Comparison of ENCODE assay signal across 15 cellular contexts in the genomic region with DNA sequence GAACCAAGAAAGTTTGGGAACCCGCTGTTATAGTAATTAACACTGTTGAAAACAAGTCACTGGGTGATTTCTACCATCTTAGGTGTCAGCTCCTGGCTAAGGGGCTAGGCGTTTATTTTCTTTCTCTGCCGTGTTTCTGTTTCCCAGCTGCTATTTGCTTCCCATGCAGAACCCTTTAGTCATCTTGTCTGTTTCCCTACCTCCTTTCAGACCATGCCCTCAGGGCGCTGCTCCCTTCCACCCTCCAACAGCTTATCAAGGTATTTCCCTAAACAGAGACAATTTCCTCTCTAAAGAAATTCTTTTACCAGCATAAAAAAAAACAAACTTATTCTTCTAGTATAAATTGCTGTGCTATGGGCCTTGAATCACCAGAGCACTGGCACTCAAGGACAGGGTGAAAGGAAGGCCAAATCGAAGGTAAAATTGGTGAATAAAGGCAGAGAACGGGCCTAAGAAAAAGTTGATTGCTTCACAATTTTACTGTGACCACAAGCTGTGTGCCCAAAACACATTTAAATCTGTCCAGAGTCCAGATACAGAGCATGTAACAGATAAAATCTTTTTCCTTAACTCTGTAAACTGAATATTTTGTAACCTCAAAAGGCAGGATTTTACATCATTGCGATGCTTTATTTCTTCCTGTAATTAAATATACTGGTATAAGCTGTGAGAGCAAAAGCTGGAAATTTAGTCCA.
DNase-seq lines count a peak whose midpoint lies in the region; ATAC-seq, FAIRE-seq and TF ChIP-seq lines count a peak whose summit lies in the region.
"Had no signal": no experiment of that assay in that cellular context is flagged by ENCODE, and none has a peak within 500 bp of the region (broad histone marks: within the 10 kb centered on the region; RNA-seq: fewer than 3 reads in every experiment).

No MANE protein-coding gene starts in this region.

- no peak overlapping the region for H3K4me3 ChIP-seq in SK-N-MC
- no peak overlapping the region for H3K4me3 ChIP-seq in small intestine (ENCODE audit: low read depth in 1 of 2, low read length in 2 of 2)
- H3K4me3 ChIP-seq: sigmoid colon had no signal

- no peaks in the 10 kb centered on the region for H3K4me1 ChIP-seq in small intestine (ENCODE audit: control insufficient read depth in 2 of 2, insufficient read depth in 1 of 2, low read depth in 1 of 2, low read length in 1 of 2)
- H3K4me1 ChIP-seq: sigmoid colon had no signal

- no peak overlapping the region for H3K27ac Mint-ChIP-seq in glutamatergic neuron (ENCODE audit: unreplicated experiment)
- H3K27ac Mint-ChIP-seq in stimulated activated memory B cell treated with anti-CD40 and anti-IgM and Interleukin-4, amounts not matched to agents 10 μg/mL and 1 μg/mL and 100 μg/mL, for 72 hours, result no peak overlapping the region
- H3K27ac Mint-ChIP-seq: activated CD8-positive, alpha-beta T cell treated with anti-CD3 and anti-CD28 coated beads, Interleukin-2, amount 10 ng/mL, durations not matched to agents 7 days and 5 days had no signal

- H3K9me3 ChIP-seq in SK-N-MC (ENCODE audit: low read depth, low read length) (no peaks in the 10 kb centered on the region), small intestine (ENCODE audit: control insufficient read depth, low read depth) (no peaks in the 10 kb centered on the region)
- H3K9me3 ChIP-seq: sigmoid colon had no signal

- DNase-seq in HPDE6-E6E7 (ENCODE audit: extremely low spot score) (peak; percentile 4), SK-N-MC (ENCODE audit: low read depth, low spot score) (no peak), glutamatergic neuron (peak; percentile 22), pulmonary artery endothelial cell (ENCODE audit: low read depth, low spot score) (peak; percentile 88), small intestine (no peak)
- DNase-seq in activated T-cell treated with anti-CD3 and anti-CD28 coated beads, Interleukin-2, amount 50 U/mL, for 48 hours, result no peak
- no peak for DNase-seq in stimulated activated CD4-positive, alpha-beta T cell treated with anti-CD3 and anti-CD28 coated beads, Interleukin-15, amount 100 ng/mL, for 24 hours
- DNase-seq: activated CD8-positive, alpha-beta T cell treated with anti-CD3 and anti-CD28 coated beads, Interleukin-2, amount 10 ng/mL, durations not matched to agents 7 days and 5 days; amniotic stem cell; NCI-H2081; NCI-H510A treated with DMSO at 0.1 percent for 48 hours; sigmoid colon; stimulated activated CD4-positive, alpha-beta T cell treated with anti-CD3 and anti-CD28 coated beads, Interleukin-4, amount 100 ng/mL, for 4 hours; SW 1271 had no signal

- no peak overlapping the region for H3K4me3 Mint-ChIP-seq in glutamatergic neuron (ENCODE audit: unreplicated experiment)
- H3K4me3 Mint-ChIP-seq in stimulated activated memory B cell treated with anti-CD40 and anti-IgM and Interleukin-4, amounts not matched to agents 10 μg/mL and 1 μg/mL and 100 μg/mL, for 72 hours, result no peak overlapping the region
- H3K4me3 Mint-ChIP-seq: activated CD8-positive, alpha-beta T cell treated with anti-CD3 and anti-CD28 coated beads, Interleukin-2, amount 10 ng/mL, durations not matched to agents 7 days and 5 days had no signal

- H3K36me3 Mint-ChIP-seq in glutamatergic neuron (ENCODE audit: unreplicated experiment), result peaks cover 12% of the 10 kb centered on the region
- H3K36me3 Mint-ChIP-seq in stimulated activated memory B cell treated with anti-CD40 and anti-IgM and Interleukin-4, amounts not matched to agents 10 μg/mL and 1 μg/mL and 100 μg/mL, for 72 hours, result no peaks in the 10 kb centered on the region

- peaks cover 2% of the 10 kb centered on the region for H3K27me3 Mint-ChIP-seq in glutamatergic neuron (ENCODE audit: unreplicated experiment)
- H3K27me3 Mint-ChIP-seq in stimulated activated memory B cell treated with anti-CD40 and anti-IgM and Interleukin-4, amounts not matched to agents 10 μg/mL and 1 μg/mL and 100 μg/mL, for 72 hours, result peaks cover 9% of the 10 kb centered on the region

- 74 to 90% (median 82%) methylated on average over 7 of the region's 7 CpGs for WGBS in small intestine, 3 donors

- no peaks in the 10 kb centered on the region for H3K27me3 ChIP-seq in small intestine (ENCODE audit: control insufficient read depth in 2 of 2, insufficient read depth in 2 of 2, low read length in 2 of 2)
- H3K27me3 ChIP-seq: sigmoid colon had no signal

- peaks cover 2% of the 10 kb centered on the region for H3K9me3 Mint-ChIP-seq in glutamatergic neuron (ENCODE audit: unreplicated experiment)
- H3K9me3 Mint-ChIP-seq in stimulated activated memory B cell treated with anti-CD40 and anti-IgM and Interleukin-4, amounts not matched to agents 10 μg/mL and 1 μg/mL and 100 μg/mL, for 72 hours, result peaks cover 8% of the 10 kb centered on the region

- 0 out of 2 replicates have a peak overlapping the region, but pooled peaks have one; percentile 13 for H3K27ac ChIP-seq in SK-N-MC
- H3K27ac ChIP-seq in small intestine (ENCODE audit: low read depth in 1 of 2, low read length in 1 of 2), result no peak overlapping the region
- H3K27ac ChIP-seq: sigmoid colon had no signal

- no peak for ATAC-seq in stimulated activated memory B cell treated with anti-CD40 and anti-IgM and Interleukin-4, amounts not matched to agents 10 μg/mL and 1 μg/mL and 100 μg/mL, for 72 hours
- ATAC-seq: activated CD8-positive, alpha-beta T cell treated with anti-CD3 and anti-CD28 coated beads, Interleukin-2, amount 10 ng/mL, durations not matched to agents 7 days and 5 days had no signal

- no peak for FAIRE-seq in small intestine (lab: Jason Lieb, UNC)

- TF ChIP-seq CTCF in glutamatergic neuron (IDR thresholded peaks at IDR 0.05; ENCODE audit: partially characterized antibody, unreplicated experiment), result no peak

- peaks cover 9% of the 10 kb centered on the region for H3K4me1 Mint-ChIP-seq in glutamatergic neuron (ENCODE audit: low read depth, unreplicated experiment)
- H3K4me1 Mint-ChIP-seq in stimulated activated memory B cell treated with anti-CD40 and anti-IgM and Interleukin-4, amounts not matched to agents 10 μg/mL and 1 μg/mL and 100 μg/mL, for 72 hours, result no peaks in the 10 kb centered on the region

- no peaks in the 10 kb centered on the region for H3K36me3 ChIP-seq in SK-N-MC (ENCODE audit: insufficient read depth, low read length)
- no peaks in the 10 kb centered on the region for H3K36me3 ChIP-seq in small intestine (ENCODE audit: control insufficient read depth in 2 of 2, insufficient read depth in 2 of 2, low read length in 2 of 2)
- H3K36me3 ChIP-seq: sigmoid colon had no signal

- H3K9ac ChIP-seq in SK-N-MC (ENCODE audit: insufficient read length), result no peak overlapping the region

Comparison
In these comparisons a context has a peak if more than half of its experiments do, and no peak if none do; other contexts are left out.
1. DNase-seq: peak in HPDE6-E6E7 (single experiment), glutamatergic neuron (single experiment) and pulmonary artery endothelial cell (single experiment); none in SK-N-MC (single experiment), activated T-cell treated with anti-CD3 and anti-CD28 coated beads, Interleukin-2, amount 50 U/mL, for 48 hours (0 of 2), small intestine (single experiment) and stimulated activated CD4-positive, alpha-beta T cell treated with anti-CD3 and anti-CD28 coated beads, Interleukin-15, amount 100 ng/mL, for 24 hours (single experiment).